9 cellular contexts compared by ENCODE assay signal in the genomic region with DNA sequence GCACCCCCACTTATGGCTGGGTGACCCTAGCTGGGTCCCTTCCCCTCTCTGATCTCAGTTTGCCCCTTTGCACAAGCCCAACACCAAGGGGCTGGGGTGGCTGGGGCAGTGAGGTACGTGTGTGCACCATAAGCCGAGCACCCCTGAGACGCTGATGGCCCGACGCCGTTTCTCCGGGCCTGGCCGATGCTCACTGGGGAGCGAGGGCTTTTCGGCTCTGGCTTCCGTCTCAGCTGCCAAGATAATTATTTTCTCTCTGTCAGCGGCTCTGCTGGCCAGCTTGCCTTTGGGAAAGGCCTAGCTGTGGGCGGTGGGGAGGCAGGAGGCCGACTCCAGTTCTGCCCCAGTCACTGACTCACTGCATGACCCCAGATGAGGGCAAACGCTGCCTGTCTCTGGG.
DNase-seq lines count a peak whose midpoint lies in the region; ATAC-seq and TF ChIP-seq lines count a peak whose summit lies in the region.
"Had no signal": no experiment of that assay in that cellular context is flagged by ENCODE, and none has a peak within 500 bp of the region (broad histone marks: within the 10 kb centered on the region; RNA-seq: fewer than 3 reads in every experiment).

No MANE protein-coding gene starts in this region.

- CTCF ChIA-PET in A673 (lab: Charles Lee) = no interaction called here

- H3K36me3 Mint-ChIP-seq in stimulated activated effector memory CD8-positive, alpha-beta T cell treated with anti-CD3 and anti-CD28 coated beads, Interleukin-12 subunit alpha, Interleukin-12 subunit beta, amount 100 ng/mL, for 72 hours = no peaks in the 10 kb centered on the region

- DNase-seq in astrocyte of the hippocampus (ENCODE audit: low read depth, low spot score) (peak; percentile 84), right atrium auricular region (ENCODE audit: low spot score) (peak; percentile 87), A673 (ENCODE audit: low spot score) (no peak), NCI-H345 (lab: John Stamatoyannopoulos, UW) (no peak)
- DNase-seq in central memory CD4-positive, alpha-beta T cell = no peak
- no peak for DNase-seq in stimulated activated effector memory CD8-positive, alpha-beta T cell treated with anti-CD3 and anti-CD28 coated beads, Interleukin-12 subunit alpha, Interleukin-12 subunit beta, amount 100 ng/mL, for 72 hours (ENCODE audit: low spot score in 2 of 2)
- DNase-seq: CD4-positive, CD25-positive, alpha-beta regulatory T cell had no signal

- no peaks in the 10 kb centered on the region for H3K27me3 ChIP-seq in BLaER1 treated with 17β-estradiol and CSF1 and Interleukin-3, amounts not matched to agents 10 nM and 100 nM
- H3K27me3 ChIP-seq in right atrium auricular region (no peaks in the 10 kb centered on the region), rectal smooth muscle tissue (ENCODE audit: control insufficient read depth, insufficient read depth, low read length) (no peaks in the 10 kb centered on the region), A673 (replicated peaks; ENCODE audit: insufficient read depth, low read depth, low read length, poor library complexity) (no peaks in the 10 kb centered on the region)

- no peak overlapping the region for H3K4me3 ChIP-seq in BLaER1 treated with 17β-estradiol and CSF1 and Interleukin-3, amounts not matched to agents 10 nM and 100 nM
- H3K4me3 ChIP-seq in right atrium auricular region (no peak overlapping the region), rectal smooth muscle tissue (ENCODE audit: low read length) (no peak overlapping the region), A673 (ENCODE audit: low read depth, low read length, poor library complexity, severe bottlenecking) (no peak overlapping the region)

- H4K20me1 ChIP-seq in BLaER1 treated with 17β-estradiol and CSF1 and Interleukin-3, amounts not matched to agents 10 nM and 100 nM = peaks cover 95 to 100% (median 98%) of the 10 kb centered on the region in 11 experiments

- no TSS peak for BruUV-seq in A673 (replicated peaks; lab: Mats Ljungman, UMichigan)

- POLR2A ChIA-PET in A673 (lab: Charles Lee; ENCODE audit: low non-redundant PET) = no interaction called here

- peak overlapping the region in 6 of 11 experiments; percentile 8 to 60 (median 22); a peak in 8 of 22 replicates for H3K9ac ChIP-seq in BLaER1 treated with 17β-estradiol and CSF1 and Interleukin-3, amounts not matched to agents 10 nM and 100 nM
- H3K9ac ChIP-seq in rectal smooth muscle tissue (ENCODE audit: low read length) = no peak overlapping the region

- H3K4me1 ChIP-seq in BLaER1 treated with 17β-estradiol and CSF1 and Interleukin-3, amounts not matched to agents 10 nM and 100 nM = peaks cover 96 to 99% (median 99%) of the 10 kb centered on the region in 10 experiments
- peaks cover 0 to 98% of the 10 kb centered on the region in 2 donors for H3K4me1 ChIP-seq in right atrium auricular region
- peaks cover 59% of the 10 kb centered on the region for H3K4me1 ChIP-seq in rectal smooth muscle tissue (ENCODE audit: control insufficient read depth, insufficient read depth, low read length)
- peaks cover 18% of the 10 kb centered on the region for H3K4me1 ChIP-seq in A673 (ENCODE audit: insufficient read depth, low read length, poor library complexity, severe bottlenecking)

- H3K4me3 Mint-ChIP-seq in stimulated activated effector memory CD8-positive, alpha-beta T cell treated with anti-CD3 and anti-CD28 coated beads, Interleukin-12 subunit alpha, Interleukin-12 subunit beta, amount 100 ng/mL, for 72 hours = no peak overlapping the region
- H3K4me3 Mint-ChIP-seq: CD4-positive, CD25-positive, alpha-beta regulatory T cell had no signal

- H3K4me2 ChIP-seq in BLaER1 treated with 17β-estradiol and CSF1 and Interleukin-3, amounts not matched to agents 10 nM and 100 nM = peak overlapping the region in 9 of 11 experiments; percentile 20 to 97 (median 49); a peak in 11 of 22 replicates

- no peaks in the 10 kb centered on the region for H3K9me3 Mint-ChIP-seq in stimulated activated effector memory CD8-positive, alpha-beta T cell treated with anti-CD3 and anti-CD28 coated beads, Interleukin-12 subunit alpha, Interleukin-12 subunit beta, amount 100 ng/mL, for 72 hours
- H3K9me3 Mint-ChIP-seq: CD4-positive, CD25-positive, alpha-beta regulatory T cell had no signal

- intact Hi-C loops in A673 (cut with micrococcal nuclease; ENCODE audit: unreplicated experiment) = no loop called here

- H3K36me3 ChIP-seq in BLaER1 treated with 17β-estradiol and CSF1 and Interleukin-3, amounts not matched to agents 10 nM and 100 nM = peaks cover 24 to 86% (median 49%) of the 10 kb centered on the region in 11 experiments; a peak in 20 of 22 replicates
- H3K36me3 ChIP-seq in right atrium auricular region (no peaks in the 10 kb centered on the region), rectal smooth muscle tissue (ENCODE audit: control insufficient read depth, insufficient read depth, low read length) (no peaks in the 10 kb centered on the region), A673 (ENCODE audit: insufficient read depth, low read length, poor library complexity, severe bottlenecking) (no peaks in the 10 kb centered on the region)

- ATAC-seq in stimulated activated effector memory CD8-positive, alpha-beta T cell treated with anti-CD3 and anti-CD28 coated beads, Interleukin-12 subunit alpha, Interleukin-12 subunit beta, amount 100 ng/mL, for 72 hours = no peak

- peaks cover 20% of the 10 kb centered on the region for H3K4me1 Mint-ChIP-seq in stimulated activated effector memory CD8-positive, alpha-beta T cell treated with anti-CD3 and anti-CD28 coated beads, Interleukin-12 subunit alpha, Interleukin-12 subunit beta, amount 100 ng/mL, for 72 hours

- peak overlapping the region in 3 of 11 experiments; percentile 16 to 36 (median 17); a peak in 1 of 22 replicates for H3K27ac ChIP-seq in BLaER1 treated with 17β-estradiol and CSF1 and Interleukin-3, amounts not matched to agents 10 nM and 100 nM
- H3K27ac ChIP-seq in right atrium auricular region (peak overlapping the region; percentile 93 to 98), rectal smooth muscle tissue (ENCODE audit: low read depth, low read length) (peak overlapping the region; percentile 90), A673 (ENCODE audit: low read depth, low read length, poor library complexity, severe bottlenecking) (no peak overlapping the region)

- H3K27ac Mint-ChIP-seq in stimulated activated effector memory CD8-positive, alpha-beta T cell treated with anti-CD3 and anti-CD28 coated beads, Interleukin-12 subunit alpha, Interleukin-12 subunit beta, amount 100 ng/mL, for 72 hours = no peak overlapping the region

- H3K9me3 ChIP-seq in BLaER1 treated with 17β-estradiol and CSF1 and Interleukin-3, amounts not matched to agents 10 nM and 100 nM (replicated peaks in 1 of 11) = no peaks in the 10 kb centered on the region
- no peaks in the 10 kb centered on the region for H3K9me3 ChIP-seq in right atrium auricular region
- no peaks in the 10 kb centered on the region for H3K9me3 ChIP-seq in A673 (ENCODE audit: low read depth, low read length, poor library complexity, severe bottlenecking)

- TF ChIP-seq CTCF in right atrium auricular region (IDR thresholded peaks at IDR 0.05) (no peak), A673 (conservative IDR thresholded peaks at IDR 0.05; ENCODE audit: low read depth, low read length) (no peak)

Comparison
In these comparisons a context has a peak if more than half of its experiments do, and no peak if none do; other contexts are left out.
1. DNase-seq: peak in astrocyte of the hippocampus (single experiment) and right atrium auricular region (single experiment); none in central memory CD4-positive, alpha-beta T cell (single experiment), stimulated activated effector memory CD8-positive, alpha-beta T cell treated with anti-CD3 and anti-CD28 coated beads, Interleukin-12 subunit alpha, Interleukin-12 subunit beta, amount 100 ng/mL, for 72 hours (0 of 2), A673 (single experiment) and NCI-H345 (single experiment).